Comparison of ENCODE assay signal across 8 cellular contexts in genomic region chr6:57267586-57268293, GRCh38. TPM values are rescaled to one million over a fixed set of nuclear protein-coding genes. Genes with fewer than 3 reads are reported as not detected.
A peak's percentile ranks its signal among the peaks of the same experiment; 100 is the strongest.
DNase-seq lines count a peak whose midpoint lies in the region; TF ChIP-seq lines count a peak whose summit lies in the region.

No MANE protein-coding gene starts in this region.

- H3K27me3 ChIP-seq in OCI-LY1 (ENCODE audit: insufficient read depth, low read length): no peaks in the 10 kb centered on the region
- H3K27me3 ChIP-seq in ascending aorta: no peaks in the 10 kb centered on the region

- no peaks in the 10 kb centered on the region for H3K9me2 ChIP-seq in OCI-LY1 (ENCODE audit: low read depth, low read length)

- H3K79me2 ChIP-seq in OCI-LY1 (ENCODE audit: insufficient read depth, low read length): no peaks in the 10 kb centered on the region

- no peaks in the 10 kb centered on the region for H3K9me3 ChIP-seq in OCI-LY1 (ENCODE audit: low read length)
- H3K9me3 ChIP-seq in ascending aorta: no peaks in the 10 kb centered on the region

- H2AFZ ChIP-seq in OCI-LY1 (ENCODE audit: low read length): no peak overlapping the region

- H3K4me3 ChIP-seq in OCI-LY1 (ENCODE audit: low read depth, low read length, poor library complexity, severe bottlenecking) (no peak overlapping the region), ascending aorta (no peak overlapping the region)

- H3K27ac ChIP-seq in C4-2B: no peak overlapping the region
- H3K27ac ChIP-seq in OCI-LY1 (ENCODE audit: low read depth, low read length, poor library complexity, severe bottlenecking): no peak overlapping the region
- H3K27ac ChIP-seq in ascending aorta: peak overlapping the region; percentile 48 to 60

- H3K9ac ChIP-seq in OCI-LY1 (ENCODE audit: low read length): no peak overlapping the region

- no peaks in the 10 kb centered on the region for H3K4me1 ChIP-seq in OCI-LY1 (ENCODE audit: insufficient read depth, low read length, severe bottlenecking)
- H3K4me1 ChIP-seq in ascending aorta: peaks cover 11 to 30% of the 10 kb centered on the region in 2 donors

- H3K4me2 ChIP-seq in OCI-LY1 (ENCODE audit: low read length): no peak overlapping the region

- no peaks in the 10 kb centered on the region for H4K20me1 ChIP-seq in OCI-LY1 (ENCODE audit: insufficient read depth, low read length)

- DNase-seq in GM20000 (ENCODE audit: low spot score) (peak; percentile 25), ascending aorta (ENCODE audit: low spot score in 2 of 2) (peak in 1 of 2 donors; percentile 90), iris pigment epithelial cell (ENCODE audit: low read depth) (peak; percentile 100), hippocampal formation (lab: John Stamatoyannopoulos, UW) (no peak), Ammon's horn (ENCODE audit: low spot score) (no peak)
- peak; percentile 21 for DNase-seq in stimulated activated CD4-positive, alpha-beta T cell treated with anti-CD3 and anti-CD28 coated beads, Interleukin-4, amount 100 ng/mL, for 1 hour

- H3K36me3 ChIP-seq in OCI-LY1 (ENCODE audit: insufficient read depth, low read length) (no peaks in the 10 kb centered on the region), ascending aorta (no peaks in the 10 kb centered on the region)

- peak; percentile 63 for TF ChIP-seq CTCF in C4-2B (conservative IDR thresholded peaks at IDR 0.05)
- peak; percentile 21 for TF ChIP-seq CTCF in GM20000 (IDR thresholded peaks at IDR 0.05; ENCODE audit: extremely low read depth, missing control alignments)
- peak; percentile 65 for TF ChIP-seq CTCF in OCI-LY1 (IDR thresholded peaks at IDR 0.05; ENCODE audit: low read length)
- peak; percentile 35 to 56 (median 52) for TF ChIP-seq CTCF in ascending aorta (IDR thresholded peaks at IDR 0.05)

- intact Hi-C loops in ascending aorta (cut with DNase I): loop anchor here (1.0 to 5.0 kb wide), 2 partner anchors 46 to 95 kb away; partner anchors contain the start of gene BAG2

- H3F3A ChIP-seq in OCI-LY1 (ENCODE audit: insufficient read depth, low read length): no peaks in the 10 kb centered on the region

RNA-seq across cellular contexts. Expression of gene RAB23, which starts 45.6 kb away (rescaled TPM):
- total RNA-seq in ascending aorta: 19.9 TPM

RNA-seq across cellular contexts. Expression of gene PRIM2, which starts 49.7 kb away (rescaled TPM):
- total RNA-seq in ascending aorta: 0.85 TPM

Comparison
In these comparisons a context has a peak if more than half of its experiments do, and no peak if none do; other contexts are left out.
1. H3K27ac ChIP-seq: peak in ascending aorta (2 of 2); none in C4-2B (single experiment) and OCI-LY1 (single experiment).
2. DNase-seq: peak in GM20000 (single experiment), iris pigment epithelial cell (single experiment) and stimulated activated CD4-positive, alpha-beta T cell treated with anti-CD3 and anti-CD28 coated beads, Interleukin-4, amount 100 ng/mL, for 1 hour (single experiment); none in hippocampal formation (0 of 2) and Ammon's horn (single experiment).
3. Peak in every context shown above with its lines, with median percentiles within 50 percentile points of each other: CTCF ChIP-seq.